In the genomic region with DNA sequence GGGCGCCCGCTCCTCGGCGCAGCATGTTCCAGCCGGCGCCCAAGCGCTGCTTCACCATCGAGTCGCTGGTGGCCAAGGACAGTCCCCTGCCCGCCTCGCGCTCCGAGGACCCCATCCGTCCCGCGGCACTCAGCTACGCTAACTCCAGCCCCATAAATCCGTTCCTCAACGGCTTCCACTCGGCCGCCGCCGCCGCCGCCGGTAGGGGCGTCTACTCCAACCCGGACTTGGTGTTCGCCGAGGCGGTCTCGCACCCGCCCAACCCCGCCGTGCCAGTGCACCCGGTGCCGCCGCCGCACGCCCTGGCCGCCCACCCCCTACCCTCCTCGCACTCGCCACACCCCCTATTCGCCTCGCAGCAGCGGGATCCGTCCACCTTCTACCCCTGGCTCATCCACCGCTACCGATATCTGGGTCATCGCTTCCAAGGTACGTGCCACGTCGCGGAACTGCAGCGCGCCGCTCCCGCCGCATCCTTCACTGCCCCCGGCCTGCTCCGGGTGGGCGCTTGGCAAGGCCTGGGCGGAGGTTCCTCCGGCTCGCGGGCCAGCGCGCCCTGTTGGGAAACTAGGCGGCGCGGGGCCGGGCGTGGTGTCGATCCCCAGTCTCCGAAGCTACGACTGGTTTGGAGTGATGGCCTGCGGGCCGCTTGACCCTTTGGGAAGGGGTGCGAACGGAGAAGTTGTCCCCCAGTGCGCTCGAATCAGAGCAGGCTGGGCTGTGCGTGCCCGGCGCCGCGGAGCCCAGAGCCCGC, we compare ENCODE assay signal across 8 cellular contexts. TPM values are rescaled to one million over a fixed set of nuclear protein-coding genes. Genes with fewer than 3 reads are reported as not detected.
DNase-seq lines count a peak whose midpoint lies in the region; ATAC-seq, FAIRE-seq and TF ChIP-seq lines count a peak whose summit lies in the region.

No MANE protein-coding gene starts in this region.

- H4K20me1 ChIP-seq in keratinocyte (ENCODE audit: control insufficient read depth, extremely low read depth, insufficient read depth, low read length) = no peaks in the 10 kb centered on the region

- no peaks in the 10 kb centered on the region for H3K36me3 ChIP-seq in keratinocyte (ENCODE audit: control insufficient read depth in 2 of 2, extremely low read depth in 1 of 2, insufficient read depth in 2 of 2, low read length in 2 of 2)
- no peaks in the 10 kb centered on the region for H3K36me3 ChIP-seq in thyroid gland

- peak overlapping the region; percentile 92 for H2AFZ ChIP-seq in keratinocyte (ENCODE audit: control insufficient read depth, low read length)

- H3K27ac ChIP-seq in angular gyrus (ENCODE audit: low read depth, low read length) (peak overlapping the region; percentile 73), keratinocyte (ENCODE audit: control insufficient read depth, insufficient read depth, low read length) (peak overlapping the region; percentile 31), thyroid gland (peak overlapping the region in 1 of 3 donors; percentile 11)

- H3K4me1 ChIP-seq in keratinocyte (ENCODE audit: control insufficient read depth, extremely low read depth, insufficient read depth, low read length) (peaks cover 4% of the 10 kb centered on the region), thyroid gland (peaks cover 27 to 49% of the 10 kb centered on the region in 2 donors)

- H3K79me2 ChIP-seq in keratinocyte (ENCODE audit: control insufficient read depth, insufficient read depth, low read length) = no peaks in the 10 kb centered on the region

- TF ChIP-seq CTCF in keratinocyte (optimal IDR thresholded peaks at IDR 0.05 in 1 of 3, IDR thresholded peaks at IDR 0.05 in 1 of 3, conservative IDR thresholded peaks at IDR 0.05 in 1 of 3; ENCODE audit: extremely low read depth in 1 of 3, insufficient read depth in 2 of 3, low read length in 3 of 3) = peak in 2 of 3 experiments; percentile 20 to 46
- no peak for TF ChIP-seq CTCF in thyroid gland (IDR thresholded peaks at IDR 0.05)

- H3K9me1 ChIP-seq in keratinocyte (ENCODE audit: control insufficient read depth, extremely low read depth, insufficient read depth, low read length) = no peaks in the 10 kb centered on the region

- dilution Hi-C loops in keratinocyte (cut with MboI; ENCODE audit: extremely low pct_ligation_motif_present, low sequenced_read_pairs) = no loop called here

- H3K9me3 ChIP-seq in keratinocyte (ENCODE audit: control insufficient read depth, low read depth, low read length) = no peaks in the 10 kb centered on the region
- no peaks in the 10 kb centered on the region for H3K9me3 ChIP-seq in thyroid gland

- TF ChIP-seq POLR2A in thyroid gland (IDR thresholded peaks at IDR 0.05) = no peak

- peak overlapping the region; percentile 63 for H3K9ac ChIP-seq in keratinocyte (ENCODE audit: control insufficient read depth, extremely low read depth, insufficient read depth, low read length)

- DNase-seq in activated CD4-positive, alpha-beta T cell treated with anti-CD3 and anti-CD28 coated beads for 48 hours = peak; percentile 69
- DNase-seq in activated CD4-positive, alpha-beta T cell treated with anti-CD3 and anti-CD28 coated beads, Interleukin-2, amount 50 U/mL, for 4 hours = no peak
- DNase-seq in keratinocyte (ENCODE audit: low read depth, low spot score) (no peak), thyroid gland (no peak), NCI-H2171 (lab: John Stamatoyannopoulos, UW) (no peak), SIG-M5 treated with dmso at 0.1 percent for 504 hours (lab: John Stamatoyannopoulos, UW; ENCODE audit: unreplicated experiment) (no peak)

- 3 to 6% methylated on average over 41 of the region's 88 CpGs for WGBS in thyroid gland, 2 donors

- H3K4me2 ChIP-seq in keratinocyte (ENCODE audit: control insufficient read depth, extremely low read depth, insufficient read depth, low read depth, low read length) = peak overlapping the region; percentile 94

- FAIRE-seq in keratinocyte (lab: Jason Lieb, UNC) = no peak

- H3K27me3 ChIP-seq in keratinocyte (ENCODE audit: control insufficient read depth, extremely low read depth, insufficient read depth, low read length) (peaks cover 11% of the 10 kb centered on the region), thyroid gland (peaks cover 62% of the 10 kb centered on the region)

- intact Hi-C loops in thyroid gland (cut with DNase I) = no loop called here

- no peak for ATAC-seq in HG03108 (IDR thresholded peaks at IDR 0.05; ENCODE audit: unreplicated experiment)

- H3K4me3 ChIP-seq in keratinocyte (ENCODE audit: control insufficient read depth in 2 of 3, extremely low read depth in 1 of 3, insufficient read depth in 2 of 3, low read depth in 1 of 3, low read length in 3 of 3) (peak overlapping the region; percentile 61 to 89 (median 71)), thyroid gland (replicated peaks in 1 of 3) (peak overlapping the region in 2 of 3 donors; percentile 14 to 25)

RNA-seq across cellular contexts. Expression of gene EMX2, which starts 0.9 kb away (rescaled TPM):
- 1.2 to 2.8 TPM (median 2.4 TPM) in 3 replicates for polyA plus RNA-seq in keratinocyte
- polyA plus RNA-seq in keratinocyte (2011; ENCODE audit: low read depth) = 3.0 TPM
- polyA plus RNA-seq in keratinocyte (2011; cell fraction: cytosol; rRNA removed) = 3.1 and 3.2 TPM in 2 replicates
- polyA plus RNA-seq in keratinocyte (2011; cell fraction: nucleus; rRNA removed) = 1.4 and 2.1 TPM in 2 replicates
- polyA plus RNA-seq in keratinocyte (2012; ENCODE audit: low replicate concordance) = 1.5 and 3.1 TPM in 2 replicates
- polyA minus RNA-seq in keratinocyte = 0.23 to 0.32 TPM (median 0.30 TPM) in 3 replicates
- not detected for polyA minus RNA-seq in keratinocyte (2011; cell fraction: cytosol; rRNA and poly(A)+ RNA removed)
- polyA minus RNA-seq in keratinocyte (2011; cell fraction: nucleus; rRNA and poly(A)+ RNA removed) = not detected in 2 replicates
- 1 to 10 TPM in 1 of 4 donors, not detected in 3; 1.0 TPM for total RNA-seq in thyroid gland

Comparison
In these comparisons a context has a peak if more than half of its experiments do, and no peak if none do; other contexts are left out.
1. CTCF ChIP-seq: peak in keratinocyte (2 of 3); none in thyroid gland (0 of 6).